In the genomic region with DNA sequence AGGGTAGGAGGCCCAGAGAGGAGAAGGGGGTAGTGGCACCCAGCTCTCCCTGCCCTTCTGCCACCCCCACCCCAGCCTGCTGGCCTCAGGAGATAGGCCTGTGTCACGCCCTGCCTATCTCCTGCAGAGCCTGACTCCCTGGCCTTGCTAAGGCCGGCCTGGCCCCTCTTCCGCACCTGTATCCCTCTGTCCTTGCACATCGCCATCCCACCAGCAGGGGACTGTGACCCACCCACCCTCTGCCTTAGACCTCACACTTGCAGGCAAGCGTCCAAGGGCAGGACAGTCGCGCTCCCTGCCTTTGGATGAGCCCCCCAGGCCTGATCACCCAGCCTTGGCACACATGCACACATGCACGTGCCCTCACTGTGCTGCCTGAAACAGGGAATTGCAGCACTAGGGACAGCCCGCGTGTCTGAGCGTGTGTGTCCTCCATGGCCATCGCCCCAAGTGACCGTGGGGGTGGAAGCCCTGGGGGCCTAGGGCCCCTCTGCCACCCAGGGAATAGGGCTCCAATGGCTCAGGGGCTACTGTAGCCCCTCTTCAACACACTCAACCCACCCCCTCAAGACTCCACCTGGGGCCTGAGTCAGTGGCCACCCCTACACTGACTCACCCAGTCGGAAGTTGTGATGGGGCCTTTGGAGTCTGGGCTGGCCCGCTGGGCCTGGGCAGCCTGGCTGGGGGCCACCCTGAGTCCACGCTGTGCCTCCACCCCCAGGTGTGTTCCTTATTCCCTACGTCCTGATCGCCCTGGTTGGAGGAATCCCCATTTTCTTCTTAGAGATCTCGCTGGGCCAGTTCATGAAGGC, we compare ENCODE assay signal across 9 cellular contexts. TPM values are rescaled to one million over a fixed set of nuclear protein-coding genes. Genes with fewer than 3 reads are reported as not detected.
A peak's percentile ranks its signal among the peaks of the same experiment; 100 is the strongest.
DNase-seq lines count a peak whose midpoint lies in the region; ATAC-seq and TF ChIP-seq lines count a peak whose summit lies in the region.
"Had no signal": no experiment of that assay in that cellular context is flagged by ENCODE, and none has a peak within 500 bp of the region (broad histone marks: within the 10 kb centered on the region; RNA-seq: fewer than 3 reads in every experiment).

No MANE protein-coding gene starts in this region.

- H3K27me3 Mint-ChIP-seq in progenitor cell of endocrine pancreas = no peaks in the 10 kb centered on the region

- TF ChIP-seq POLR2A in esophagus muscularis mucosa (IDR thresholded peaks at IDR 0.05; ENCODE audit: low read depth) = no peak

- no peaks in the 10 kb centered on the region for H3K9me3 Mint-ChIP-seq in progenitor cell of endocrine pancreas (ENCODE audit: low read depth)

- intact Hi-C loops in esophagus muscularis mucosa (cut with DNase I) = no loop called here

- H3K4me3 Mint-ChIP-seq in progenitor cell of endocrine pancreas (ENCODE audit: low read depth) = peak overlapping the region; percentile 38

- H3K36me3 Mint-ChIP-seq in progenitor cell of endocrine pancreas (ENCODE audit: insufficient read depth) = no peaks in the 10 kb centered on the region

- DNase-seq in EL (peak; percentile 30), SK-N-DZ (ENCODE audit: low spot score) (peak; percentile 58), esophagus muscularis mucosa (ENCODE audit: extremely low spot score) (no peak), progenitor cell of endocrine pancreas (ENCODE audit: low spot score, unreplicated experiment) (no peak), T1000 (lab: John Stamatoyannopoulos, UW) (no peak), NCI-H526 treated with DMSO at 0.1 percent for 48 hours (lab: John Stamatoyannopoulos, UW) (no peak)
- no peak for DNase-seq in activated naive CD4-positive, alpha-beta T cell (lab: John Stamatoyannopoulos, UW)
- DNase-seq: NCI-H446 treated with DMSO at 0.1 percent for 48 hours had no signal

- no peaks in the 10 kb centered on the region for H3K27me3 ChIP-seq in esophagus muscularis mucosa

- H3K9me3 ChIP-seq in esophagus muscularis mucosa = no peaks in the 10 kb centered on the region

- peak overlapping the region; percentile 53 to 68 (median 62) for H3K4me3 ChIP-seq in esophagus muscularis mucosa

- H3K4me1 Mint-ChIP-seq in progenitor cell of endocrine pancreas (ENCODE audit: low read depth) = peaks cover 5% of the 10 kb centered on the region

- 78% methylated on average over 11 of the region's 19 CpGs for WGBS in esophagus muscularis mucosa

- ATAC-seq in HG02852 (IDR thresholded peaks at IDR 0.05; ENCODE audit: unreplicated experiment) = no peak

- no peak for TF ChIP-seq CTCF in esophagus muscularis mucosa (IDR thresholded peaks at IDR 0.05)
- peak; percentile 35 for TF ChIP-seq CTCF in progenitor cell of endocrine pancreas (IDR thresholded peaks at IDR 0.05; ENCODE audit: unreplicated experiment)

- peaks cover 0 to 20% (median 15%) of the 10 kb centered on the region in 4 donors for H3K36me3 ChIP-seq in esophagus muscularis mucosa

- peak overlapping the region; percentile 83 to 86 (median 86) for H3K27ac ChIP-seq in esophagus muscularis mucosa (replicated peaks in 1 of 4)

- no peak for TF ChIP-seq EP300 in esophagus muscularis mucosa (IDR thresholded peaks at IDR 0.05)

- H3K4me1 ChIP-seq in esophagus muscularis mucosa = peaks cover 3 to 35% (median 30%) of the 10 kb centered on the region in 4 donors

- H3K27ac Mint-ChIP-seq in progenitor cell of endocrine pancreas = no peak overlapping the region

RNA-seq across cellular contexts. Expression of a gene that starts 2.1 kb away (rescaled TPM):
- 18.4 and 31.5 TPM in 2 replicates for polyA plus RNA-seq in SK-N-DZ (2014; cell fraction: cytosol; rRNA removed)
- 71.2 and 118 TPM in 2 replicates for polyA plus RNA-seq in SK-N-DZ (2014; cell fraction: nucleus; rRNA removed)
- total RNA-seq in esophagus muscularis mucosa (10 to 100 TPM; 41.7 to 62.3 (median 45.6) TPM), progenitor cell of endocrine pancreas (52.2 and 55.7 TPM in 2 replicates)

RNA-seq across cellular contexts. Expression of a gene that starts 16.2 kb away (rescaled TPM):
- polyA plus RNA-seq in SK-N-DZ (2014; cell fraction: cytosol; rRNA removed) = 3.5 and 6.9 TPM in 2 replicates
- 33.5 and 43.9 TPM in 2 replicates for polyA plus RNA-seq in SK-N-DZ (2014; cell fraction: nucleus; rRNA removed)
- total RNA-seq in esophagus muscularis mucosa = 10 to 100 TPM; 20.5 to 67.8 (median 26.0) TPM
- total RNA-seq in progenitor cell of endocrine pancreas = 5.4 and 6.1 TPM in 2 replicates

RNA-seq across cellular contexts. Expression of a gene that starts 34.3 kb away (rescaled TPM):
- 136 and 164 TPM in 2 replicates for polyA plus RNA-seq in SK-N-DZ (2014; cell fraction: cytosol; rRNA removed)
- polyA plus RNA-seq in SK-N-DZ (2014; cell fraction: nucleus; rRNA removed) = 43.7 and 77.0 TPM in 2 replicates
- total RNA-seq in esophagus muscularis mucosa = 100 to 1,000 TPM in 2 of 4 donors, 10 to 100 TPM in 2; 76.4 to 129 (median 101) TPM
- 142 and 149 TPM in 2 replicates for total RNA-seq in progenitor cell of endocrine pancreas

RNA-seq across cellular contexts. Expression of a gene that starts 34.8 kb away (rescaled TPM):
- polyA plus RNA-seq in SK-N-DZ (2014; cell fraction: cytosol; rRNA removed) = 7.7 and 10.2 TPM in 2 replicates
- 12.3 and 13.9 TPM in 2 replicates for polyA plus RNA-seq in SK-N-DZ (2014; cell fraction: nucleus; rRNA removed)
- total RNA-seq in esophagus muscularis mucosa (10 to 100 TPM; 18.4 to 36.2 (median 25.1) TPM), progenitor cell of endocrine pancreas (15.2 and 15.3 TPM in 2 replicates)

RNA-seq across cellular contexts. Expression of a gene that starts 42.9 kb away (rescaled TPM):
- 11.5 and 12.9 TPM in 2 replicates for polyA plus RNA-seq in SK-N-DZ (2014; cell fraction: cytosol; rRNA removed)
- polyA plus RNA-seq in SK-N-DZ (2014; cell fraction: nucleus; rRNA removed) = 9.0 and 10.4 TPM in 2 replicates
- total RNA-seq in esophagus muscularis mucosa = not detected
- 35.7 and 36.5 TPM in 2 replicates for total RNA-seq in progenitor cell of endocrine pancreas

Comparison
In these comparisons a context has a peak if more than half of its experiments do, and no peak if none do; other contexts are left out.
1. DNase-seq: peak in EL (single experiment) and SK-N-DZ (single experiment); none in esophagus muscularis mucosa (single experiment), progenitor cell of endocrine pancreas (single experiment), T1000 (single experiment), activated naive CD4-positive, alpha-beta T cell (0 of 4) and NCI-H526 treated with DMSO at 0.1 percent for 48 hours (single experiment).